ENCODE assay signal across 8 cellular contexts in genomic region chr22:31346255-31346732, GRCh38.
DNase-seq lines count a peak whose midpoint lies in the region; ATAC-seq and TF ChIP-seq lines count a peak whose summit lies in the region.

TSS of gene PATZ1 (minus strand) at chr22:31346346. CDS start at chr22:31345602, 744 bp downstream.

- H3K27me3 ChIP-seq in GM06990 (replicated peaks; ENCODE audit: control insufficient read depth, insufficient read depth, low read length), result no peaks in the 10 kb centered on the region

- H3K4me3 ChIP-seq in GM06990 (replicated peaks; ENCODE audit: low read depth, low read length) (peak within 1 kb of the TSS; percentile 77), WI38 (ENCODE audit: low read depth, low read length) (peak within 1 kb of the TSS; percentile 69)

- DNase-seq in GM06990 (ENCODE audit: extremely low read depth, insufficient read length) (peak; percentile 85), NCI-H2196 treated with DMSO at 0.1 percent for 48 hours (lab: John Stamatoyannopoulos, UW; ENCODE audit: unreplicated experiment) (peak; percentile 42), left kidney (ENCODE audit: low read depth, low spot score) (peak; percentile 96)
- DNase-seq in stimulated activated CD4-positive, alpha-beta T cell treated with anti-CD3 and anti-CD28 coated beads, Interleukin-2, amount 100 ng/mL, for 24 hours, result peak; percentile 73 to 78

- H3K36me3 ChIP-seq in GM06990 (ENCODE audit: control insufficient read depth, insufficient read depth, low read length), result peaks cover 10% of the 10 kb centered on the region

- ATAC-seq in HG02678 (IDR thresholded peaks at IDR 0.05; ENCODE audit: unreplicated experiment) (peak; percentile 37), GM18873 (IDR thresholded peaks at IDR 0.05; ENCODE audit: low FRiP score, unreplicated experiment) (no peak)

- H3K27ac ChIP-seq in cingulate gyrus (ENCODE audit: low read depth, low read length), result peak within 1 kb of the TSS; percentile 84

- TF ChIP-seq CTCF in GM06990 (IDR thresholded peaks at IDR 0.05; ENCODE audit: insufficient read depth, low read length, poor library complexity, severe bottlenecking) (no peak), WI38 (IDR thresholded peaks at IDR 0.05; ENCODE audit: low read depth, low read length) (no peak)

Comparison
In these comparisons a context has a peak if more than half of its experiments do, and no peak if none do; other contexts are left out.
1. DNase-seq: peak in every context shown above with its lines; median percentile 96 in left kidney; 85 in GM06990; 76 in stimulated activated CD4-positive, alpha-beta T cell treated with anti-CD3 and anti-CD28 coated beads, Interleukin-2, amount 100 ng/mL, for 24 hours; 42 in NCI-H2196 treated with DMSO at 0.1 percent for 48 hours.